In the genomic region with DNA sequence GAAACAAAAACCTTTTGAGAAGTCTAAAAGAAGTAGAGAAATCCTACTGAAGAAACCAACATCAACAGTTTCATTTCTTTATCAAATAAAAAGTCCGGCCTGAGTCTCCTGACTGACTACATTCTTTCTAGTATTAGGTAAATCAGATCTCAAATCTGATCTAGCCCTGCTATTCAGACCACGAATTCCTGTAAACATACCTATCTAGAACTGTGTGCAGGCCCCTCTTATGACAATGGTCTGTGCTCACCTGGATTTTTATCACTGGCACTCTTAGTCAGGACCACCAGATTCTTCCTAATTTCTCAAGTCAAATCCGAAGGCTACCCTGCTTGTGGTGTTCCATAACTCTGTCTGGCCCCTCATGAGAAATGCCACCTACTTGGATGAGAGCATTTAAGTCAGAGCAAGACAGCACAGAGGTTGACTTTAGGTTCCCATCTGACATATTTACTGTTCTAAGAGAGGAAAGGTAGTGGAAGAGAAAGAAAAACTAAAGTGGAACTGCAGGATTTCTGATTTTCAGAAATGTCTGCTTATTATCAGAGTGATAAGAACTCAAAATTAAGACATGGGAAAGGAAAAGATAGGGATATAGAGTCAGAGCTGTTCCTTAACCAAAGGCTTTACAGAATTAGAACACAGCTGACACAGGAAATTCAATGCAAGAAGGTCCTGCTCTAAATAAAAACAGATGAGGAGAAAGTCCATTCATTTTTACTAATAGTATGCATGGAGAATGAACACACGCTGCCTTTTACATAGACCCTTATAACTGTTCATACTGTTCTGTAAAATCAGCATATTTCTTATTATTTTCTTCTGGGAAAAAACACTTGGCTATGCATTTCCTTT, we compare ENCODE assay signal across 14 cellular contexts. TPM values are rescaled to one million over a fixed set of nuclear protein-coding genes. Genes with fewer than 3 reads are reported as not detected.
A peak's percentile ranks its signal among the peaks of the same experiment; 100 is the strongest.
DNase-seq lines count a peak whose midpoint lies in the region; FAIRE-seq and TF ChIP-seq lines count a peak whose summit lies in the region.
"Had no signal": no experiment of that assay in that cellular context is flagged by ENCODE, and none has a peak within 500 bp of the region (broad histone marks: within the 10 kb centered on the region; RNA-seq: fewer than 3 reads in every experiment).

No MANE protein-coding gene starts in this region.

- H4K20me1 ChIP-seq in neural progenitor cell (ENCODE audit: low read depth) = no peaks in the 10 kb centered on the region

- TF ChIP-seq CTCF in neural progenitor cell (IDR thresholded peaks at IDR 0.05) = no peak

- no peaks in the 10 kb centered on the region for H3K27me3 ChIP-seq in neural progenitor cell
- H3K27me3 ChIP-seq: BE2C, esophagus squamous epithelium had no signal

- peaks cover 5% of the 10 kb centered on the region for H3K27me3 Mint-ChIP-seq in neural progenitor cell (ENCODE audit: insufficient read depth, low read depth)
- no peaks in the 10 kb centered on the region for H3K27me3 Mint-ChIP-seq in activated CD4-positive, alpha-beta memory T cell treated with anti-CD3 and anti-CD28 coated beads for 36 hours

- H3K9ac ChIP-seq in neural progenitor cell = no peak overlapping the region

- H3K4me1 Mint-ChIP-seq in neural progenitor cell = peaks cover 14% of the 10 kb centered on the region
- H3K4me1 Mint-ChIP-seq in activated CD4-positive, alpha-beta memory T cell treated with anti-CD3 and anti-CD28 coated beads for 36 hours (ENCODE audit: low read depth) = no peaks in the 10 kb centered on the region

- no peak overlapping the region for H2AFZ ChIP-seq in neural progenitor cell (replicated peaks)

- no peaks in the 10 kb centered on the region for H3K36me3 ChIP-seq in neural progenitor cell
- H3K36me3 ChIP-seq: BE2C, esophagus squamous epithelium had no signal

- POLR2A ChIA-PET in activated CD4-positive, alpha-beta memory T cell treated with anti-CD3 and anti-CD28 coated beads for 36 hours (lab: Charles Lee) = no interaction called here

- H3F3A ChIP-seq in neural progenitor cell (ENCODE audit: low read depth) = no peaks in the 10 kb centered on the region

- no peak overlapping the region for H3K27ac ChIP-seq in neural progenitor cell
- H3K27ac ChIP-seq: esophagus squamous epithelium had no signal

- H3K9me3 ChIP-seq in neural progenitor cell (ENCODE audit: low read depth) = no peaks in the 10 kb centered on the region
- H3K9me3 ChIP-seq: BE2C, esophagus squamous epithelium had no signal

- no peak overlapping the region for H3K4me3 Mint-ChIP-seq in neural progenitor cell
- H3K4me3 Mint-ChIP-seq in activated CD4-positive, alpha-beta memory T cell treated with anti-CD3 and anti-CD28 coated beads for 36 hours = no peak overlapping the region

- FAIRE-seq in frontal cortex (lab: Jason Lieb, UNC) = no peak
- FAIRE-seq: RCC 7860 had no signal

- no peaks in the 10 kb centered on the region for H3K79me2 ChIP-seq in neural progenitor cell (ENCODE audit: low read depth)

- H3K9me3 Mint-ChIP-seq in neural progenitor cell = peaks cover 4% of the 10 kb centered on the region
- no peaks in the 10 kb centered on the region for H3K9me3 Mint-ChIP-seq in activated CD4-positive, alpha-beta memory T cell treated with anti-CD3 and anti-CD28 coated beads for 36 hours

- CTCF ChIA-PET in activated CD4-positive, alpha-beta memory T cell treated with anti-CD3 and anti-CD28 coated beads for 36 hours (lab: Charles Lee) = no interaction called here

- H3K4me2 ChIP-seq in neural progenitor cell = peak overlapping the region; percentile 2

- peaks cover under 1% of the 10 kb centered on the region for H3K36me3 Mint-ChIP-seq in neural progenitor cell
- H3K36me3 Mint-ChIP-seq in activated CD4-positive, alpha-beta memory T cell treated with anti-CD3 and anti-CD28 coated beads for 36 hours = no peaks in the 10 kb centered on the region

- peaks cover 13% of the 10 kb centered on the region for H3K4me1 ChIP-seq in neural progenitor cell

- H3K27ac Mint-ChIP-seq in neural progenitor cell = no peak overlapping the region
- H3K27ac Mint-ChIP-seq in activated CD4-positive, alpha-beta memory T cell treated with anti-CD3 and anti-CD28 coated beads for 36 hours = no peak overlapping the region

- no peak overlapping the region for H3K4me3 ChIP-seq in neural progenitor cell
- H3K4me3 ChIP-seq: coronary artery, esophagus squamous epithelium had no signal

- intact Hi-C loops in activated CD4-positive, alpha-beta memory T cell treated with anti-CD3 and anti-CD28 coated beads for 36 hours (cut with micrococcal nuclease) = no loop called here

- DNase-seq in EH (ENCODE audit: low read depth) (peak; percentile 47), M059J (ENCODE audit: low read depth) (peak; percentile 25), fibroblast of gingiva (ENCODE audit: low read depth) (peak; percentile 23), neural progenitor cell (ENCODE audit: low spot score) (no peak), frontal cortex (ENCODE audit: low spot score in 2 of 2) (no peak), amniotic stem cell (lab: John Stamatoyannopoulos, UW) (no peak)
- DNase-seq in activated CD4-positive, alpha-beta memory T cell treated with anti-CD3 and anti-CD28 coated beads for 36 hours = no peak
- no peak for DNase-seq in activated CD4-positive, alpha-beta T cell treated with anti-CD3 and anti-CD28 coated beads for 4 hours
- DNase-seq: activated T-cell treated with anti-CD3 and anti-CD28 coated beads, Interleukin-2, amount 50 U/mL, for 1 hour; BE2C; esophagus squamous epithelium; NCI-H526 treated with DMSO at 0.1 percent for 48 hours had no signal

RNA-seq across cellular contexts. Expression of a gene that starts 56.5 kb away (rescaled TPM):
- 0.91 and 1.9 TPM in 2 replicates for total RNA-seq in M059J (2014; rRNA removed; shearing (Covaris generic))
- total RNA-seq in neural progenitor cell (ENCODE audit: low replicate concordance) = 6.5 and 9.6 TPM in 2 replicates
- under 1 TPM; 0.12 to 0.19 TPM for total RNA-seq in activated CD4-positive, alpha-beta memory T cell treated with anti-CD3 and anti-CD28 coated beads for 36 hours
- 187 TPM for total RNA-seq in frontal cortex

Comparison
In these comparisons a context has a peak if more than half of its experiments do, and no peak if none do; other contexts are left out.
1. DNase-seq: peak in EH (single experiment), M059J (single experiment) and fibroblast of gingiva (single experiment); none in neural progenitor cell (single experiment), activated CD4-positive, alpha-beta memory T cell treated with anti-CD3 and anti-CD28 coated beads for 36 hours (single experiment), frontal cortex (0 of 2), activated CD4-positive, alpha-beta T cell treated with anti-CD3 and anti-CD28 coated beads for 4 hours (0 of 2) and amniotic stem cell (single experiment).
2. RNA of a gene that starts 56.5 kb away (total RNA-seq): 187 TPM in frontal cortex (single experiment); 6.5 to 9.6 TPM in neural progenitor cell, 0.91 to 1.9 TPM in M059J and 0.12 to 0.19 TPM in activated CD4-positive, alpha-beta memory T cell treated with anti-CD3 and anti-CD28 coated beads for 36 hours; every median in the first group is over 10 times any median in the second.